In genomic region chr5:112957970-112958773, GRCh38 we compare ENCODE assay signal across 8 cellular contexts. TPM values are rescaled to one million over a fixed set of nuclear protein-coding genes. Genes with fewer than 3 reads are reported as not detected.
DNase-seq lines count a peak whose midpoint lies in the region; ATAC-seq and TF ChIP-seq lines count a peak whose summit lies in the region.

No MANE protein-coding gene starts in this region.

- no peak overlapping the region for H3K4me3 Mint-ChIP-seq in CD4-positive, alpha-beta memory T cell

- POLR2A ChIA-PET in CD4-positive, alpha-beta memory T cell (lab: Charles Lee; ENCODE audit: partially characterized antibody): no interaction called here

- peaks cover 0 to 2% (median 0%) of the 10 kb centered on the region in 8 donors for H3K9me3 Mint-ChIP-seq in CD4-positive, alpha-beta memory T cell

- H3K36me3 Mint-ChIP-seq in CD4-positive, alpha-beta memory T cell: peaks cover 0 to 4% of the 10 kb centered on the region in 2 donors

- H3K27ac ChIP-seq in sigmoid colon: peak overlapping the region in 3 of 4 donors; percentile 27 to 57 (median 44)
- no peak overlapping the region for H3K27ac ChIP-seq in CD4-positive, alpha-beta memory T cell (ENCODE audit: low read depth, low read length)

- no peak for TF ChIP-seq EP300 in sigmoid colon (IDR thresholded peaks at IDR 0.05)

- no peak for TF ChIP-seq POLR2A in sigmoid colon (IDR thresholded peaks at IDR 0.05)

- H3K27me3 Mint-ChIP-seq in CD4-positive, alpha-beta memory T cell: peaks cover 0 to 2% of the 10 kb centered on the region in 2 donors

- no peak for TF ChIP-seq CTCF in sigmoid colon (IDR thresholded peaks at IDR 0.05)

- intact Hi-C loops in sigmoid colon (cut with DNase I): no loop called here
- intact Hi-C loops in CD4-positive, alpha-beta memory T cell (cut with micrococcal nuclease): no loop called here

- H3K4me1 ChIP-seq in sigmoid colon: peaks cover 0 to 26% (median 22%) of the 10 kb centered on the region in 4 donors
- H3K4me1 ChIP-seq in CD4-positive, alpha-beta memory T cell (ENCODE audit: insufficient read depth, low read length): peaks cover 12% of the 10 kb centered on the region

- peak; percentile 74 for ATAC-seq in HG03103 (IDR thresholded peaks at IDR 0.05; ENCODE audit: low read depth, unreplicated experiment)

- H3K27me3 ChIP-seq in sigmoid colon: no peaks in the 10 kb centered on the region
- H3K27me3 ChIP-seq in CD4-positive, alpha-beta memory T cell (ENCODE audit: insufficient read depth, low read length): no peaks in the 10 kb centered on the region

- CTCF ChIA-PET in CD4-positive, alpha-beta memory T cell (lab: Charles Lee; ENCODE audit: partially characterized antibody): interaction anchor here (1.2 kb wide), 1 partner anchor 80 kb away, joined by 3 read pairs; no protein-coding TSS in a partner anchor

- H3K9me3 ChIP-seq in sigmoid colon: no peaks in the 10 kb centered on the region
- H3K9me3 ChIP-seq in CD4-positive, alpha-beta memory T cell (ENCODE audit: control insufficient read depth in 1 of 2, low read length in 2 of 2): no peaks in the 10 kb centered on the region

- no peak overlapping the region for H3K27ac Mint-ChIP-seq in CD4-positive, alpha-beta memory T cell

- no peak overlapping the region for H3K4me3 ChIP-seq in sigmoid colon
- no peak overlapping the region for H3K4me3 ChIP-seq in CD4-positive, alpha-beta memory T cell (ENCODE audit: low read length in 2 of 2)

- peaks cover 2 to 8% (median 5%) of the 10 kb centered on the region in 4 donors for H3K4me1 Mint-ChIP-seq in CD4-positive, alpha-beta memory T cell

- WGBS in sigmoid colon, 2 donors: 27 to 50% methylated on average over 4 of the region's 4 CpGs

- no peaks in the 10 kb centered on the region for H3K36me3 ChIP-seq in sigmoid colon
- H3K36me3 ChIP-seq in CD4-positive, alpha-beta memory T cell (ENCODE audit: insufficient read depth, low read length): no peaks in the 10 kb centered on the region

- DNase-seq in COR-L47 (lab: John Stamatoyannopoulos, UW) (peak; percentile 46), GM19240 (ENCODE audit: insufficient read length, low spot score) (peak; percentile 34), RPMI7951 (ENCODE audit: low read depth) (peak; percentile 94), fibroblast of peridontal ligament (ENCODE audit: extremely low read depth) (peak; percentile 97), sigmoid colon (peak; percentile 77)
- DNase-seq in CD4-positive, alpha-beta memory T cell: no peak
- DNase-seq in stimulated activated CD4-positive, alpha-beta T cell treated with anti-CD3 and anti-CD28 coated beads, Interleukin-4, amount 100 ng/mL, for 4 hours: no peak

RNA-seq across cellular contexts. Expression of gene DCP2, which starts 18.4 kb away (rescaled TPM):
- 22.1 and 28.4 TPM in 2 replicates for total RNA-seq in RPMI7951 (2014; rRNA removed; shearing (Covaris generic))
- total RNA-seq in sigmoid colon: 10 to 100 TPM; 18.1 to 26.8 (median 20.8) TPM
- 10 to 100 TPM in 1 of 3 donors, 1 to 10 TPM in 2; 5.5 to 12.4 (median 9.6) TPM for polyA plus RNA-seq in sigmoid colon
- 100 to 1,000 TPM; 116 to 123 TPM for total RNA-seq in CD4-positive, alpha-beta memory T cell
- 10 to 100 TPM; 54.0 to 75.4 TPM for polyA plus RNA-seq in CD4-positive, alpha-beta memory T cell

RNA-seq across cellular contexts. Expression of gene REEP5, which starts 36.1 kb away (rescaled TPM):
- total RNA-seq in RPMI7951 (2014; rRNA removed; shearing (Covaris generic)): 37.3 and 39.0 TPM in 2 replicates
- total RNA-seq in sigmoid colon: 10 to 100 TPM; 67.6 to 86.0 (median 71.8) TPM
- polyA plus RNA-seq in sigmoid colon: 10 to 100 TPM; 17.4 to 44.1 (median 19.0) TPM
- total RNA-seq in CD4-positive, alpha-beta memory T cell: 10 to 100 TPM; 55.6 to 61.1 TPM
- polyA plus RNA-seq in CD4-positive, alpha-beta memory T cell: 100 to 1,000 TPM; 113 to 117 TPM

Comparison
In these comparisons a context has a peak if more than half of its experiments do, and no peak if none do; other contexts are left out.
1. DNase-seq: peak in COR-L47 (single experiment), GM19240 (single experiment), RPMI7951 (single experiment), fibroblast of peridontal ligament (single experiment) and sigmoid colon (single experiment); none in CD4-positive, alpha-beta memory T cell (0 of 5) and stimulated activated CD4-positive, alpha-beta T cell treated with anti-CD3 and anti-CD28 coated beads, Interleukin-4, amount 100 ng/mL, for 4 hours (0 of 2).